Comparison of ENCODE assay signal across 18 cellular contexts in genomic region chr6:158036261-158036660, GRCh38.
"Had no signal": no experiment of that assay in that cellular context is flagged by ENCODE, and none has a peak within 500 bp of the region (broad histone marks: within the 10 kb centered on the region; RNA-seq: fewer than 3 reads in every experiment).

No MANE protein-coding gene starts in this region.

- H3K27ac ChIP-seq: neutrophil, right atrium auricular region, suprapubic skin, thyroid gland had no signal

- H3K36me3 ChIP-seq: suprapubic skin, thyroid gland had no signal

- H3K9me3 ChIP-seq: neutrophil, right atrium auricular region, suprapubic skin, thyroid gland had no signal

- FAIRE-seq: urothelium cell line had no signal

- H3K27me3 ChIP-seq: neutrophil, right atrium auricular region, suprapubic skin, thyroid gland had no signal

- H3K9me3 Mint-ChIP-seq: stimulated activated effector memory CD8-positive, alpha-beta T cell treated with anti-CD3 and anti-CD28 coated beads, Interleukin-12 subunit alpha, Interleukin-12 subunit beta, amount 100 ng/mL, for 72 hours had no signal

- H3K27ac Mint-ChIP-seq: effector memory CD8-positive, alpha-beta T cell; stimulated activated effector memory CD8-positive, alpha-beta T cell treated with anti-CD3 and anti-CD28 coated beads, Interleukin-12 subunit alpha, Interleukin-12 subunit beta, amount 100 ng/mL, for 72 hours; type B pancreatic cell had no signal

- H3K4me2 ChIP-seq: smooth muscle cell had no signal

- ATAC-seq: effector memory CD8-positive, alpha-beta T cell; naive thymus-derived CD8-positive, alpha-beta T cell; stimulated activated effector memory CD8-positive, alpha-beta T cell treated with anti-CD3 and anti-CD28 coated beads, Interleukin-12 subunit alpha, Interleukin-12 subunit beta, amount 100 ng/mL, for 72 hours; stimulated activated naive CD8-positive, alpha-beta T cell treated with anti-CD3 and anti-CD28 coated beads, Interleukin-15, Interleukin-2, amounts not matched to agents 100 U/mL and 50 U/mL, for 24 hours had no signal

- H3K4me3 Mint-ChIP-seq: effector memory CD8-positive, alpha-beta T cell; naive thymus-derived CD8-positive, alpha-beta T cell; stimulated activated effector memory CD8-positive, alpha-beta T cell treated with anti-CD3 and anti-CD28 coated beads, Interleukin-12 subunit alpha, Interleukin-12 subunit beta, amount 100 ng/mL, for 72 hours; type B pancreatic cell had no signal

- H3K27me3 Mint-ChIP-seq: effector memory CD8-positive, alpha-beta T cell; naive thymus-derived CD8-positive, alpha-beta T cell; type B pancreatic cell had no signal

- DNase-seq: cortex of kidney; effector memory CD8-positive, alpha-beta T cell; foreskin melanocyte; hippocampal formation; kidney glomerular epithelial cell; mesendoderm; naive thymus-derived CD8-positive, alpha-beta T cell; stimulated activated CD4-positive, alpha-beta T cell treated with anti-CD3 and anti-CD28 coated beads, Interleukin-4, amount 100 ng/mL, for 1 hour; stimulated activated CD8-positive, alpha-beta memory T cell treated with anti-CD3 and anti-CD28 coated beads, Interleukin-4, amount 100 ng/mL, for 48 hours; stimulated activated naive CD8-positive, alpha-beta T cell treated with anti-CD3 and anti-CD28 coated beads, Interleukin-15, Interleukin-2, amounts not matched to agents 100 U/mL and 50 U/mL, for 24 hours; thyroid gland had no signal

- H3K4me3 ChIP-seq: right atrium auricular region, smooth muscle cell, suprapubic skin, thyroid gland had no signal
